In genomic region chrY:9160976-9161375, GRCh38 we compare ENCODE assay signal across 8 cellular contexts.
DNase-seq lines count a peak whose midpoint lies in the region; ATAC-seq, FAIRE-seq and TF ChIP-seq lines count a peak whose summit lies in the region.
"Not testable (repeated sequence)": the region's sequence is repeated elsewhere in the genome, so short reads cannot be mapped to it uniquely, and the experiment has no call there.

No MANE protein-coding gene starts in this region.

- not testable (repeated sequence) for H2AFZ ChIP-seq in fibroblast of lung (ENCODE audit: low read length)

- H3K79me2 ChIP-seq in fibroblast of lung (ENCODE audit: control insufficient read depth, insufficient read depth, low read length) = not testable (repeated sequence)

- H3K27me3 ChIP-seq in fibroblast of lung (ENCODE audit: control insufficient read depth, insufficient read depth, low read length); gastrocnemius medialis; thoracic aorta (replicated peaks; ENCODE audit: insufficient read depth): not testable (repeated sequence)

- ATAC-seq in Right ventricle myocardium inferior = peak; percentile 92
- ATAC-seq in gastrocnemius medialis = peak; percentile 91 to 93
- ATAC-seq in thoracic aorta (ENCODE audit: insufficient number of reproducible peaks, low FRiP score, low read depth) = peak; percentile 97

- peak; percentile 96 for FAIRE-seq in RCC 7860 (lab: Jason Lieb, UNC)

- not testable (repeated sequence) for TF ChIP-seq POLR2A in gastrocnemius medialis (IDR thresholded peaks at IDR 0.05)

- TF ChIP-seq CTCF in AG10803 (conservative IDR thresholded peaks at IDR 0.05; ENCODE audit: low read length); fibroblast of lung (conservative IDR thresholded peaks at IDR 0.05 in 1 of 2, IDR thresholded peaks at IDR 0.05 in 1 of 2; ENCODE audit: low read depth in 1 of 2, low read length in 2 of 2); gastrocnemius medialis (IDR thresholded peaks at IDR 0.05 in 4 of 5, conservative IDR thresholded peaks at IDR 0.05 in 1 of 5); thoracic aorta (IDR thresholded peaks at IDR 0.05): not testable (repeated sequence)

- intact Hi-C loops in Right ventricle myocardium inferior (cut with DNase I); gastrocnemius medialis (cut with DNase I; ENCODE audit: low total_unique reads): not testable (repeated sequence)

- H3K27ac ChIP-seq in fibroblast of lung (ENCODE audit: insufficient read depth, low read length) (peak overlapping the region; percentile 28), gastrocnemius medialis (peak overlapping the region in 2 of 4 donors; percentile 70 to 75), thoracic aorta (peak overlapping the region; percentile 80 to 81)

- in situ Hi-C loops in gastrocnemius medialis (cut with MboI; ENCODE audit: low sequenced_read_pairs in 4 of 4) = not testable (repeated sequence)

- not testable (repeated sequence) for H3K36me3 ChIP-seq in fibroblast of lung (ENCODE audit: control insufficient read depth, insufficient read depth, low read length); gastrocnemius medialis; thoracic aorta

- not testable (repeated sequence) for H4K20me1 ChIP-seq in fibroblast of lung (ENCODE audit: control insufficient read depth, extremely low read depth, insufficient read depth, low read length)

- H3K4me2 ChIP-seq in fibroblast of lung (ENCODE audit: extremely low read depth, insufficient read depth, low read length) = not testable (repeated sequence)

- not testable (repeated sequence) for H3K9ac ChIP-seq in fibroblast of lung (ENCODE audit: insufficient read depth, low read length)

- H3K4me3 ChIP-seq in AG10803 (ENCODE audit: low read length); fibroblast of lung (replicated peaks in 1 of 4; ENCODE audit: control extremely low read depth in 1 of 4, insufficient read depth in 1 of 4, low read depth in 3 of 4, low read length in 4 of 4); gastrocnemius medialis; thoracic aorta: not testable (repeated sequence)

- H3K4me1 ChIP-seq in fibroblast of lung (ENCODE audit: control insufficient read depth, extremely low read depth, insufficient read depth, low read length); gastrocnemius medialis: not testable (repeated sequence)
- peaks cover 0 to 36% of the 10 kb centered on the region in 2 donors for H3K4me1 ChIP-seq in thoracic aorta (ENCODE audit: control insufficient read depth in 1 of 2, low read depth in 2 of 2)

- peak; percentile 82 for DNase-seq in AG10803 (ENCODE audit: low read depth)
- DNase-seq in HCEC 1CT = peak; percentile 71
- DNase-seq in RCC 7860 (ENCODE audit: low spot score) = peak; percentile 33
- not testable (repeated sequence) for DNase-seq in fibroblast of lung (ENCODE audit: low read depth in 2 of 2); Right ventricle myocardium inferior (ENCODE audit: missing footprints)
- DNase-seq in myocyte (ENCODE audit: low read depth) = peak; percentile 59
- peak; percentile 40 to 71 for DNase-seq in gastrocnemius medialis
- DNase-seq in thoracic aorta (ENCODE audit: low spot score) = peak; percentile 6

- not testable (repeated sequence) for H3K9me3 ChIP-seq in fibroblast of lung (ENCODE audit: control insufficient read depth, insufficient read depth, low read depth, low read length); gastrocnemius medialis; thoracic aorta
